8 cellular contexts compared by ENCODE assay signal in the genomic region with DNA sequence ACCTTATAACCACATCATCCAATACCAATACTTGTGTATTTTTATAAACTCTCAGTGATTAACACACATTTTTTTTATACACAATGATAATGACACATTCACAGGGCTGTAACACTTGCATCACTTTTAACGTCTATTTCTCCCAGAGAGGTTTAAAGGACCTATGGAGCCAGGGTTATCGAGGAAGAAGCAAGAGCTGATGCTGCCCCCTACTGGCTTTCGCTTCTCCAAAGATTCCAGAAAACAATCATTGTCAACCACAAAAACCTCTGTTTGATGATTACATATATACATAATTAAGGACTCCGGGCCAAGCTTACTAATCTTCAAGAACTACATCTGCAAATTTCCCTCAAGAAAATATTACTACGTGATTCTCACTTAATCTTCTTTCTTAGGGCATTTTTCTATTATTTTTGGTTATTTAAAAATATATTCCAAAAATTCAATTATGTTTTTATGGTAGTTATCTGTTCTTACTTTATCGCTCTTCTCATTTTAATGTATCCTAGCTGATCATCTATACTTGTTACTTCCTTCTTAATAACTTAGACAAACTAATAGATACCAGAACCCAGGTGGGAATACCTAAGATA.
DNase-seq lines count a peak whose midpoint lies in the region; ATAC-seq and TF ChIP-seq lines count a peak whose summit lies in the region.

No MANE protein-coding gene starts in this region.

- peaks cover 5% of the 10 kb centered on the region for H3K36me3 Mint-ChIP-seq in activated CD4-positive, alpha-beta memory T cell treated with anti-CD3 and anti-CD28 coated beads for 36 hours

- no peaks in the 10 kb centered on the region for H3K4me1 Mint-ChIP-seq in activated CD4-positive, alpha-beta memory T cell treated with anti-CD3 and anti-CD28 coated beads for 36 hours (ENCODE audit: low read depth)

- H3K27ac ChIP-seq in ascending aorta = no peak overlapping the region

- no peaks in the 10 kb centered on the region for H3K9me3 Mint-ChIP-seq in activated CD4-positive, alpha-beta memory T cell treated with anti-CD3 and anti-CD28 coated beads for 36 hours

- H3K27me3 ChIP-seq in ascending aorta = no peaks in the 10 kb centered on the region

- intact Hi-C loops in activated CD4-positive, alpha-beta memory T cell treated with anti-CD3 and anti-CD28 coated beads for 36 hours (cut with micrococcal nuclease) = loop anchor here (1.0 kb wide), 1 partner anchor 320 kb away; no protein-coding TSS in a partner anchor
- intact Hi-C loops in ascending aorta (cut with DNase I) = no loop called here

- CTCF ChIA-PET in activated CD4-positive, alpha-beta memory T cell treated with anti-CD3 and anti-CD28 coated beads for 36 hours (lab: Charles Lee) = interaction anchor here (1.1 to 1.6 kb wide), 2 partner anchors 13 to 220 kb away, joined by 3 read pairs; no protein-coding TSS in a partner anchor

- no peak overlapping the region for H3K4me3 Mint-ChIP-seq in activated CD4-positive, alpha-beta memory T cell treated with anti-CD3 and anti-CD28 coated beads for 36 hours

- no peaks in the 10 kb centered on the region for H3K4me1 ChIP-seq in ascending aorta

- DNase-seq in DMS 273 (lab: John Stamatoyannopoulos, UW; ENCODE audit: unreplicated experiment) = peak; percentile 88
- DNase-seq in HCEC 1CT = peak; percentile 21
- DNase-seq in NCI-H2227 (lab: John Stamatoyannopoulos, UW; ENCODE audit: unreplicated experiment) = peak; percentile 56
- peak; percentile 59 for DNase-seq in activated CD4-positive, alpha-beta memory T cell treated with anti-CD3 and anti-CD28 coated beads for 36 hours
- peak; percentile 45 for DNase-seq in globus pallidus (ENCODE audit: low spot score)
- DNase-seq in putamen (ENCODE audit: low spot score) = peak; percentile 28
- DNase-seq in ascending aorta (ENCODE audit: low spot score in 2 of 2) = no peak

- no peak overlapping the region for H3K27ac Mint-ChIP-seq in activated CD4-positive, alpha-beta memory T cell treated with anti-CD3 and anti-CD28 coated beads for 36 hours

- no peak overlapping the region for H3K4me3 ChIP-seq in ascending aorta

- no peaks in the 10 kb centered on the region for H3K27me3 Mint-ChIP-seq in activated CD4-positive, alpha-beta memory T cell treated with anti-CD3 and anti-CD28 coated beads for 36 hours

- no peaks in the 10 kb centered on the region for H3K9me3 ChIP-seq in ascending aorta

- H3K36me3 ChIP-seq in ascending aorta = no peaks in the 10 kb centered on the region

- TF ChIP-seq CTCF in ascending aorta (IDR thresholded peaks at IDR 0.05) = peak in 1 of 3 experiments; percentile 31

- POLR2A ChIA-PET in activated CD4-positive, alpha-beta memory T cell treated with anti-CD3 and anti-CD28 coated beads for 36 hours (lab: Charles Lee) = no interaction called here

- ATAC-seq in HG02588 (IDR thresholded peaks at IDR 0.05; ENCODE audit: unreplicated experiment) = no peak

Comparison
In these comparisons a context has a peak if more than half of its experiments do, and no peak if none do; other contexts are left out.
1. DNase-seq: peak in DMS 273 (single experiment), HCEC 1CT (single experiment), NCI-H2227 (single experiment), activated CD4-positive, alpha-beta memory T cell treated with anti-CD3 and anti-CD28 coated beads for 36 hours (single experiment), globus pallidus (single experiment) and putamen (single experiment); none in ascending aorta (0 of 2).